ENCODE assay signal across 26 cellular contexts in genomic region chr3:112306825-112307224, GRCh38. TPM values are rescaled to one million over a fixed set of nuclear protein-coding genes. Genes with fewer than 3 reads are reported as not detected.
"Had no signal": no experiment of that assay in that cellular context is flagged by ENCODE, and none has a peak within 500 bp of the region (broad histone marks: within the 10 kb centered on the region; RNA-seq: fewer than 3 reads in every experiment).

No MANE protein-coding gene starts in this region.

- H3K9me3 ChIP-seq: SJCRH30 had no signal

- DNase-seq: IMR-90; Karpas-422; KG1; MM.1S; NCI-H1092 treated with DMSO at 0.1 percent for 48 hours; NCI-H1436; NCI-H187; NCI-H2029; NCI-H2081 treated with DMSO at 0.1 percent for 48 hours; NCI-H2171; NCI-H226; NCI-H446; NCI-H510A; NCI-H524 treated with DMSO at 0.1 percent for 48 hours; NCI-H69; NCI-H774; NK-92 treated with Interleukin-12 subunit alpha and Interleukin-12 subunit beta, amount 100 ng/mL, for 24 hours; PC-3; SHP77 treated with DMSO at 0.1 percent for 48 hours; SJCRH30 had no signal

- ATAC-seq: HepG2, Panc1, PC-3, SK-N-SH treated with all-trans-retinoic acid at 6 μM for 48 hours had no signal

- H3K4me1 ChIP-seq: SJCRH30 had no signal

- H3K4me3 ChIP-seq: SJCRH30 had no signal

- H3K36me3 ChIP-seq: SJCRH30 had no signal

- H3K27me3 ChIP-seq: SJCRH30 had no signal

- H3K27ac ChIP-seq: RWPE1, SJCRH30 had no signal

RNA-seq across cellular contexts. Expression of gene SLC9C1, which starts 12.8 kb away (rescaled TPM):
- total RNA-seq: HepG2, HT1080, IMR-90, OCI-LY7, PC-3, SJCRH30 had no signal
- polyA plus RNA-seq: HepG2, IMR-90 had no signal

RNA-seq across cellular contexts. Expression of gene CD200, which starts 26.1 kb away (rescaled TPM):
- total RNA-seq: HepG2, HT1080, OCI-LY7, PC-3, SJCRH30 had no signal
- polyA plus RNA-seq: HepG2 had no signal
